In genomic region chr14:103624860-103625259, GRCh38 we compare ENCODE assay signal across 8 cellular contexts. TPM values are rescaled to one million over a fixed set of nuclear protein-coding genes. Genes with fewer than 3 reads are reported as not detected.
DNase-seq lines count a peak whose midpoint lies in the region; ATAC-seq and TF ChIP-seq lines count a peak whose summit lies in the region.

No MANE protein-coding gene starts in this region.

- intact Hi-C loops in esophagus muscularis mucosa (cut with DNase I): loop anchor here (5.0 kb wide), 1 partner anchor 48 kb away; no protein-coding TSS in a partner anchor
- intact Hi-C loops in prostate gland (cut with DNase I): no loop called here

- no peaks in the 10 kb centered on the region for H3K36me3 ChIP-seq in esophagus muscularis mucosa
- no peaks in the 10 kb centered on the region for H3K36me3 ChIP-seq in prostate gland

- H3K27me3 ChIP-seq in esophagus muscularis mucosa (no peaks in the 10 kb centered on the region), prostate gland (replicated peaks; ENCODE audit: insufficient read depth) (no peaks in the 10 kb centered on the region)

- ATAC-seq in GM21381 (IDR thresholded peaks at IDR 0.05; ENCODE audit: unreplicated experiment) (no peak), HG03159 (IDR thresholded peaks at IDR 0.05; ENCODE audit: unreplicated experiment) (no peak)

- TF ChIP-seq CTCF in esophagus muscularis mucosa (IDR thresholded peaks at IDR 0.05) (no peak), prostate gland (IDR thresholded peaks at IDR 0.05) (no peak)

- H3K4me3 ChIP-seq in esophagus muscularis mucosa (no peak overlapping the region), prostate gland (no peak overlapping the region)

- whole genome bisulfite sequencing in esophagus muscularis mucosa: 18% methylated on average over 9 of the region's 10 CpGs
- WGBS in prostate gland: 21% methylated on average over 10 of the region's 10 CpGs

- peak overlapping the region; percentile 36 to 73 (median 63) for H3K27ac ChIP-seq in esophagus muscularis mucosa (replicated peaks in 1 of 4)
- H3K27ac ChIP-seq in prostate gland: peak overlapping the region in 1 of 2 donors; percentile 39

- H3K9me3 ChIP-seq in esophagus muscularis mucosa: no peaks in the 10 kb centered on the region
- no peaks in the 10 kb centered on the region for H3K9me3 ChIP-seq in prostate gland

- DNase-seq in HPDE6-E6E7 (ENCODE audit: extremely low spot score): peak; percentile 74
- DNase-seq in T-helper 22 cell (ENCODE audit: low read depth): peak; percentile 6
- peak; percentile 93 for DNase-seq in esophagus muscularis mucosa (ENCODE audit: extremely low spot score)
- DNase-seq in prostate gland (ENCODE audit: low spot score): peak; percentile 33
- DNase-seq in SKM-1 (lab: John Stamatoyannopoulos, UW; ENCODE audit: unreplicated experiment): no peak
- DNase-seq in activated gamma-delta T cell (lab: John Stamatoyannopoulos, UW): no peak

- H3K4me1 ChIP-seq in esophagus muscularis mucosa (peaks cover 35 to 37% (median 35%) of the 10 kb centered on the region in 4 donors), prostate gland (replicated peaks) (peaks cover 4% of the 10 kb centered on the region)

- no peak for TF ChIP-seq EP300 in esophagus muscularis mucosa (IDR thresholded peaks at IDR 0.05)

- TF ChIP-seq POLR2A in esophagus muscularis mucosa (IDR thresholded peaks at IDR 0.05; ENCODE audit: low read depth): no peak
- TF ChIP-seq POLR2A in prostate gland (IDR thresholded peaks at IDR 0.05): no peak

RNA-seq across cellular contexts. Expression of gene KLC1, which starts 4.2 kb away (rescaled TPM):
- total RNA-seq in esophagus muscularis mucosa: 100 to 1,000 TPM; 285 to 343 (median 312) TPM
- total RNA-seq in prostate gland: 100 to 1,000 TPM; 168 to 287 TPM

Comparison
In these comparisons a context has a peak if more than half of its experiments do, and no peak if none do; other contexts are left out.
1. DNase-seq: peak in HPDE6-E6E7 (single experiment), T-helper 22 cell (single experiment), esophagus muscularis mucosa (single experiment) and prostate gland (single experiment); none in SKM-1 (single experiment) and activated gamma-delta T cell (single experiment).